8 cellular contexts compared by ENCODE assay signal in genomic region chr6:110876170-110876773, GRCh38. TPM values are rescaled to one million over a fixed set of nuclear protein-coding genes. Genes with fewer than 3 reads are reported as not detected.
A peak's percentile ranks its signal among the peaks of the same experiment; 100 is the strongest.
DNase-seq lines count a peak whose midpoint lies in the region; ATAC-seq and TF ChIP-seq lines count a peak whose summit lies in the region.

No MANE protein-coding gene starts in this region.

- peak; percentile 71 for DNase-seq in DMS114 treated with DMSO at 0.1 percent for 48 hours (lab: John Stamatoyannopoulos, UW; ENCODE audit: unreplicated experiment)
- peak; percentile 81 for DNase-seq in RWPE2 (ENCODE audit: low spot score)
- peak; percentile 50 for DNase-seq in activated gamma-delta T cell (lab: John Stamatoyannopoulos, UW)
- DNase-seq in fibroblast of villous mesenchyme (ENCODE audit: low read depth), result peak; percentile 97

- H3K27ac ChIP-seq in KMS-11 (peak overlapping the region; percentile 85), RWPE2 (ENCODE audit: poor library complexity, severe bottlenecking) (peak overlapping the region; percentile 87)

- H2AFZ ChIP-seq in KMS-11 (ENCODE audit: low read depth), result no peak overlapping the region

- H3K9ac ChIP-seq in KMS-11, result peak overlapping the region; percentile 97

- no peaks in the 10 kb centered on the region for H3K36me3 Mint-ChIP-seq in nephron (ENCODE audit: low read depth)
- H3K36me3 Mint-ChIP-seq in stimulated activated naive CD8-positive, alpha-beta T cell treated with anti-CD3 and anti-CD28 coated beads, Interleukin-15, Interleukin-2, amounts not matched to agents 100 ng/mL and 50 ng/mL, for 24 hours (ENCODE audit: low read depth), result peaks cover 45% of the 10 kb centered on the region

- peaks cover 42% of the 10 kb centered on the region for H4K20me1 ChIP-seq in KMS-11 (ENCODE audit: insufficient read depth)

- TF ChIP-seq CTCF in KMS-11 (conservative IDR thresholded peaks at IDR 0.05; ENCODE audit: low read depth, low read length) (no peak), RWPE2 (IDR thresholded peaks at IDR 0.05; ENCODE audit: poor library complexity, severe bottlenecking) (no peak), fibroblast of villous mesenchyme (IDR thresholded peaks at IDR 0.05; ENCODE audit: insufficient read depth, low read depth, low read length) (no peak), nephron (IDR thresholded peaks at IDR 0.05; ENCODE audit: unreplicated experiment in 3 of 3) (no peak)

- H3K4me1 ChIP-seq in KMS-11 (ENCODE audit: low read depth, poor library complexity, severe bottlenecking) (peaks cover 43% of the 10 kb centered on the region), RWPE2 (ENCODE audit: insufficient read depth, poor library complexity, severe bottlenecking) (peaks cover 31% of the 10 kb centered on the region)

- H3K36me3 ChIP-seq in KMS-11 (ENCODE audit: insufficient read depth) (no peaks in the 10 kb centered on the region), RWPE2 (ENCODE audit: low read depth) (peaks cover 38% of the 10 kb centered on the region)

- H3K9me3 Mint-ChIP-seq in nephron, result no peaks in the 10 kb centered on the region
- H3K9me3 Mint-ChIP-seq in stimulated activated naive CD8-positive, alpha-beta T cell treated with anti-CD3 and anti-CD28 coated beads, Interleukin-15, Interleukin-2, amounts not matched to agents 100 ng/mL and 50 ng/mL, for 24 hours, result no peaks in the 10 kb centered on the region

- peak overlapping the region; percentile 92 to 96 (median 95) for H3K4me3 Mint-ChIP-seq in nephron
- H3K4me3 Mint-ChIP-seq in stimulated activated naive CD8-positive, alpha-beta T cell treated with anti-CD3 and anti-CD28 coated beads, Interleukin-15, Interleukin-2, amounts not matched to agents 100 ng/mL and 50 ng/mL, for 24 hours, result peak overlapping the region; percentile 97

- no peaks in the 10 kb centered on the region for H3K27me3 Mint-ChIP-seq in nephron (ENCODE audit: low read depth)
- H3K27me3 Mint-ChIP-seq in stimulated activated naive CD8-positive, alpha-beta T cell treated with anti-CD3 and anti-CD28 coated beads, Interleukin-15, Interleukin-2, amounts not matched to agents 100 ng/mL and 50 ng/mL, for 24 hours, result no peaks in the 10 kb centered on the region

- H3K4me3 ChIP-seq in KMS-11 (IDR thresholded peaks at IDR 0.05; ENCODE audit: insufficient read depth, low read depth, low read length), result no peak overlapping the region
- H3K4me3 ChIP-seq in RWPE2 (ENCODE audit: severe bottlenecking), result peak overlapping the region; percentile 86
- H3K4me3 ChIP-seq in fibroblast of villous mesenchyme (ENCODE audit: low read depth, low read length), result peak overlapping the region; percentile 94

- ATAC-seq in GM21528 (IDR thresholded peaks at IDR 0.05; ENCODE audit: low FRiP score, unreplicated experiment) (peak; percentile 38), RWPE2 (ENCODE audit: low read depth) (peak; percentile 70)

- H3K79me2 ChIP-seq in KMS-11 (ENCODE audit: insufficient read depth, low read depth), result peaks cover 68% of the 10 kb centered on the region

- peak overlapping the region; percentile 91 for H3K4me2 ChIP-seq in KMS-11

- H3K27me3 ChIP-seq in KMS-11 (ENCODE audit: insufficient read depth, low read depth) (no peaks in the 10 kb centered on the region), RWPE2 (ENCODE audit: insufficient read depth, poor library complexity, severe bottlenecking) (no peaks in the 10 kb centered on the region)

- peak overlapping the region; percentile 76 to 94 (median 91) for H3K27ac Mint-ChIP-seq in nephron
- H3K27ac Mint-ChIP-seq in stimulated activated naive CD8-positive, alpha-beta T cell treated with anti-CD3 and anti-CD28 coated beads, Interleukin-15, Interleukin-2, amounts not matched to agents 100 ng/mL and 50 ng/mL, for 24 hours, result peak overlapping the region; percentile 93

- no peaks in the 10 kb centered on the region for H3K9me3 ChIP-seq in RWPE2 (ENCODE audit: severe bottlenecking)

- H3K4me1 Mint-ChIP-seq in nephron, result peaks cover 45% of the 10 kb centered on the region
- H3K4me1 Mint-ChIP-seq in stimulated activated naive CD8-positive, alpha-beta T cell treated with anti-CD3 and anti-CD28 coated beads, Interleukin-15, Interleukin-2, amounts not matched to agents 100 ng/mL and 50 ng/mL, for 24 hours (ENCODE audit: low read depth), result peaks cover 47% of the 10 kb centered on the region

RNA-seq across cellular contexts. Expression of gene AMD1, which starts 1.7 kb away (rescaled TPM):
- 80.5 and 123 TPM in 2 replicates for total RNA-seq in fibroblast of villous mesenchyme
